ENCODE assay signal across 22 cellular contexts in genomic region chr7:30937426-30937825, GRCh38. TPM values are rescaled to one million over a fixed set of nuclear protein-coding genes. Genes with fewer than 3 reads are reported as not detected.
"Had no signal": no experiment of that assay in that cellular context is flagged by ENCODE, and none has a peak within 500 bp of the region (broad histone marks: within the 10 kb centered on the region; RNA-seq: fewer than 3 reads in every experiment).

No MANE protein-coding gene starts in this region.

- H3K27ac ChIP-seq: foreskin keratinocyte, heart left ventricle, skin epidermis, tibial nerve had no signal

- H3K9me3 ChIP-seq: heart left ventricle, tibial nerve had no signal

- DNase-seq: activated CD4-positive, alpha-beta T cell treated with anti-CD3 and anti-CD28 coated beads for 4 hours; activated CD8-positive, alpha-beta memory T cell treated with anti-CD3 and anti-CD28 coated beads for 24 hours; activated naive CD4-positive, alpha-beta T cell treated with Interleukin-2 at 50 U/mL for 16 hours; anterior cingulate cortex; cerebellar nuclear complex; effector memory CD4-positive, alpha-beta T cell; foreskin keratinocyte; immature natural killer cell; left cardiac atrium; midbrain; nucleus accumbens; right cardiac atrium; stimulated activated CD4-positive, alpha-beta T cell treated with anti-CD3 and anti-CD28 coated beads, Interleukin-4, amount 100 ng/mL, for 24 hours; stimulated activated naive CD4-positive, alpha-beta T cell; T-helper 2 cell had no signal

- H3K4me1 ChIP-seq: foreskin keratinocyte had no signal

- H3K36me3 ChIP-seq: heart left ventricle, tibial nerve had no signal

- H3K27me3 ChIP-seq: heart left ventricle had no signal

- H3K4me3 ChIP-seq: heart left ventricle, lung, skin epidermis, tibial nerve had no signal

RNA-seq across cellular contexts. Expression of gene AQP1, which starts 25.8 kb away (rescaled TPM):
- total RNA-seq: foreskin keratinocyte had no signal

RNA-seq across cellular contexts. Expression of gene GHRHR, which starts 26.3 kb away (rescaled TPM):
- total RNA-seq: foreskin keratinocyte; heart left ventricle; left cardiac atrium; natural killer cell treated with Interleukin-12 subunit alpha and Interleukin-12 subunit beta and Interleukin-15 and Interleukin-18, amount 100 ng/mL, for 72 hours; progenitor cell of endocrine pancreas; right cardiac atrium; subcutaneous adipose tissue; tibial nerve had no signal
- polyA plus RNA-seq: foreskin keratinocyte, heart left ventricle, immature natural killer cell, right cardiac atrium had no signal
